ENCODE assay signal across 15 cellular contexts in the genomic region with DNA sequence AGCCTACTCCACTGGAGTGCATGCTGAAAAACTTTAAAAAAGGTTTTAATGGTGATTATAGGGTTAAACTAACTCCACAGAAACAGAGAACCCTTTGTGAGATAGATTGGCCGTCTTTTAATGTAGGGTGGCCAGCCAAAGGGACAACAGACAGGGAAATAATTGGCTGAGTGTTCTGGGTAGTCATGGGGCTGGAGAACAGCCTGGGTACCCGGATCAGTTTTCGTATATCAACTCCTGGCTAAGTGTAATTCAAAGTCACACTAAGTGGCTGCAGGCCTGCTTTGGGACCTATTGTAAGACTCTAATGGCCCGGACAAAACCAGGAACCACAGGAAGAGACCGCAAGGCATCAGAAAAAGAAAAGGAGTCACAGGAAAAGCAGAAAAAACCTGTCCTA.
"Had no signal": no experiment of that assay in that cellular context is flagged by ENCODE, and none has a peak within 500 bp of the region (broad histone marks: within the 10 kb centered on the region; RNA-seq: fewer than 3 reads in every experiment).

No MANE protein-coding gene starts in this region.

- H3K4me1 ChIP-seq: body of pancreas, foreskin keratinocyte, right lobe of liver had no signal

- ATAC-seq: body of pancreas; effector memory CD8-positive, alpha-beta T cell; foreskin keratinocyte; left colon; natural killer cell; right lobe of liver had no signal

- H3K9me3 ChIP-seq: body of pancreas, heart left ventricle, right lobe of liver, thoracic aorta had no signal

- DNase-seq: activated CD4-positive, alpha-beta T cell treated with anti-CD3 and anti-CD28 coated beads, Interleukin-2, amount 10 ng/mL, durations not matched to agents 7 days and 5 days; activated CD4-positive, CD25-positive, alpha-beta regulatory T cell; activated naive CD4-positive, alpha-beta T cell treated with Interleukin-2 at 50 U/mL for 16 hours; activated T-cell treated with anti-CD3 and anti-CD28 coated beads for 4 hours; body of pancreas; cerebellar nuclear complex; dermis blood vessel endothelial cell; effector memory CD8-positive, alpha-beta T cell; foreskin keratinocyte; heart left ventricle; left colon; natural killer cell; right lobe of liver had no signal

- H3K4me3 ChIP-seq: body of pancreas, heart left ventricle, right lobe of liver, smooth muscle cell, thoracic aorta had no signal

- H3K36me3 ChIP-seq: right lobe of liver had no signal

- H3K27ac ChIP-seq: body of pancreas, foreskin keratinocyte, heart left ventricle, right lobe of liver, thoracic aorta had no signal

- H3K27me3 ChIP-seq: body of pancreas, foreskin keratinocyte, heart left ventricle, right lobe of liver had no signal
